Comparison of ENCODE assay signal across 10 cellular contexts in the genomic region with DNA sequence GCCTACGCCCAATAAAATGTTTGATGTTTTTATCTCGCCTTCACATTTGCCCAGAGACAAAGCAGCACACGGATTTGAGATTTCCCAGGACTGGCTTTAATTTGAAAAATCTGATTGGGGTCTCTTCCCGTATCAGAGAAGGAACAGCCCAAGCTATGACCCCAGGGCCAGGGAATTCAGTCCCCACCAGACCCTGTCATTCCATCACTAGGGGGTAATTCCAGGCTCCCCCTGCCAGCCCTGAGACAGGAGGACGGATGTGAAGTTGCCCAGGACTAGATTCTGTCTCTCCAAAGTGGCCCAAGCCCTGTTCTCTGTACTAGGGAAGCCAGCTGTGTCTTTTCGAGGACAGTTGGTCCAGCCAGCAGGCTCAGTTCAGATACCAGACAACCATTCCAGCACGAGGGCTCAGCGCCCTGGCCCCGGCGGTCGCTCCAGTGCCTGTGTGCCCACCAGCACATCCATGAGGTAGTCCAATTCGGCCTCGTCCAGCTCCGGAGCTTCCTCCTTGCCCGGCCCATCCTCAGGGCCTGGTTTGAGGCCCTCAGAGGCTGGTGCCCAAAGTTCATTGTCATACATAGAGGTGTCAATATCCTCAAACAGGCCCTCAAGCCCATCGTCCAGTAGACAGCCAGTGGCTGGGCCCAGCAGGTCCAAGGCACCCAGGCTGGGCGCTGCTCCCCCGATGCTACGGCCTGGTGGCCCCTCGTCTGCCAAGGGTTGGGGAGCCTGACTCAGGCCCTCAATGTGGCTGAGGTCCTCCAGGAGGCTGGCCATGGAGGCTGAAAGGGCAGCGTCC. TPM values are rescaled to one million over a fixed set of nuclear protein-coding genes. Genes with fewer than 3 reads are reported as not detected.
DNase-seq lines count a peak whose midpoint lies in the region; ATAC-seq and TF ChIP-seq lines count a peak whose summit lies in the region.
"Had no signal": no experiment of that assay in that cellular context is flagged by ENCODE, and none has a peak within 500 bp of the region (broad histone marks: within the 10 kb centered on the region; RNA-seq: fewer than 3 reads in every experiment).

No MANE protein-coding gene starts in this region.

- no peaks in the 10 kb centered on the region for H3K9me3 Mint-ChIP-seq in activated T-cell treated with anti-CD3 and anti-CD28 coated beads, Interleukin-2, amount 50 U/mL, for 4 hours
- H3K9me3 Mint-ChIP-seq in activated naive CD8-positive, alpha-beta T cell treated with anti-CD3 and anti-CD28 coated beads, Interleukin-2, amount 50 U/mL, for 24 hours, result no peaks in the 10 kb centered on the region

- H3K27me3 ChIP-seq in thoracic aorta (replicated peaks; ENCODE audit: insufficient read depth), result no peaks in the 10 kb centered on the region

- ATAC-seq in activated T-cell treated with anti-CD3 and anti-CD28 coated beads, Interleukin-2, amount 50 U/mL, for 4 hours, result no peak
- no peak for ATAC-seq in activated naive CD8-positive, alpha-beta T cell treated with anti-CD3 and anti-CD28 coated beads, Interleukin-2, amount 50 U/mL, for 24 hours
- ATAC-seq in thoracic aorta (ENCODE audit: insufficient number of reproducible peaks, low FRiP score, low read depth) (no peak), HG02759 (IDR thresholded peaks at IDR 0.05; ENCODE audit: unreplicated experiment) (no peak), GM18873 (IDR thresholded peaks at IDR 0.05; ENCODE audit: low FRiP score, unreplicated experiment) (no peak)

- H3K36me3 ChIP-seq in mesodermal cell (ENCODE audit: control insufficient read depth, insufficient read depth, low read length) (peaks cover 21% of the 10 kb centered on the region), thoracic aorta (peaks cover 11% of the 10 kb centered on the region)

- H3K4me3 ChIP-seq in mesodermal cell (ENCODE audit: extremely low read depth, insufficient read depth, low read length, poor library complexity, severe bottlenecking) (no peak overlapping the region), thoracic aorta (no peak overlapping the region)

- H3K27me3 Mint-ChIP-seq in activated T-cell treated with anti-CD3 and anti-CD28 coated beads, Interleukin-2, amount 50 U/mL, for 4 hours (ENCODE audit: low read depth), result no peaks in the 10 kb centered on the region
- peaks cover 2% of the 10 kb centered on the region for H3K27me3 Mint-ChIP-seq in activated naive CD8-positive, alpha-beta T cell treated with anti-CD3 and anti-CD28 coated beads, Interleukin-2, amount 50 U/mL, for 24 hours

- H3K4me1 Mint-ChIP-seq in activated T-cell treated with anti-CD3 and anti-CD28 coated beads, Interleukin-2, amount 50 U/mL, for 4 hours (ENCODE audit: low read depth), result peaks cover 27% of the 10 kb centered on the region
- peaks cover 32% of the 10 kb centered on the region for H3K4me1 Mint-ChIP-seq in activated naive CD8-positive, alpha-beta T cell treated with anti-CD3 and anti-CD28 coated beads, Interleukin-2, amount 50 U/mL, for 24 hours

- H3K27ac ChIP-seq in mesodermal cell (ENCODE audit: low read depth, low read length, severe bottlenecking) (peak overlapping the region; percentile 98), thoracic aorta (peak overlapping the region; percentile 99)

- no peak for TF ChIP-seq CTCF in thoracic aorta (IDR thresholded peaks at IDR 0.05)

- WGBS in mesodermal cell (ENCODE audit: insufficient coverage in 2 of 2), 2 experiments, result 92 to 97% methylated on average over 18 to 21 of the region's 21 CpGs

- no peaks in the 10 kb centered on the region for H3K9me3 ChIP-seq in mesodermal cell (ENCODE audit: control insufficient read depth, low read length)
- no peaks in the 10 kb centered on the region for H3K9me3 ChIP-seq in thoracic aorta

- DNase-seq in activated T-cell treated with anti-CD3 and anti-CD28 coated beads, Interleukin-2, amount 50 U/mL, for 4 hours, result no peak
- no peak for DNase-seq in activated T-cell treated with anti-CD3 and anti-CD28 coated beads, Interleukin-2, amount 50 U/mL, for 48 hours
- no peak for DNase-seq in activated naive CD8-positive, alpha-beta T cell treated with anti-CD3 and anti-CD28 coated beads, Interleukin-2, amount 50 U/mL, for 24 hours
- DNase-seq in thoracic aorta (ENCODE audit: low spot score) (no peak), ureter (ENCODE audit: low spot score) (no peak)
- DNase-seq: activated CD4-positive, CD25-positive, alpha-beta regulatory T cell; NCI-H510A treated with DMSO at 0.1 percent for 48 hours had no signal

- H3K4me1 ChIP-seq in mesodermal cell (ENCODE audit: control insufficient read depth, insufficient read depth, low read length, poor library complexity, severe bottlenecking) (peaks cover 28% of the 10 kb centered on the region), thoracic aorta (ENCODE audit: control insufficient read depth in 1 of 2, low read depth in 2 of 2) (peaks cover 19 to 29% of the 10 kb centered on the region in 2 donors)

- peak overlapping the region; percentile 55 for H3K4me3 Mint-ChIP-seq in activated T-cell treated with anti-CD3 and anti-CD28 coated beads, Interleukin-2, amount 50 U/mL, for 4 hours
- peak overlapping the region; percentile 80 for H3K4me3 Mint-ChIP-seq in activated naive CD8-positive, alpha-beta T cell treated with anti-CD3 and anti-CD28 coated beads, Interleukin-2, amount 50 U/mL, for 24 hours

- peak overlapping the region; percentile 73 for H3K27ac Mint-ChIP-seq in activated naive CD8-positive, alpha-beta T cell treated with anti-CD3 and anti-CD28 coated beads, Interleukin-2, amount 50 U/mL, for 24 hours

- H3K36me3 Mint-ChIP-seq in activated T-cell treated with anti-CD3 and anti-CD28 coated beads, Interleukin-2, amount 50 U/mL, for 4 hours (ENCODE audit: insufficient read depth), result peaks cover 6% of the 10 kb centered on the region
- peaks cover 14% of the 10 kb centered on the region for H3K36me3 Mint-ChIP-seq in activated naive CD8-positive, alpha-beta T cell treated with anti-CD3 and anti-CD28 coated beads, Interleukin-2, amount 50 U/mL, for 24 hours (ENCODE audit: low read depth)

RNA-seq across cellular contexts. Expression of a gene that starts 3.2 kb away (rescaled TPM):
- total RNA-seq in activated T-cell treated with anti-CD3 and anti-CD28 coated beads, Interleukin-2, amount 50 U/mL, for 4 hours, result 10 to 100 TPM; 24.2 to 33.9 (median 33.7) TPM
- 13.6 TPM for polyA plus RNA-seq in mesodermal cell (2013, experiment 1 of 2)
- polyA plus RNA-seq in mesodermal cell (2013, experiment 2 of 2), result 10.5 TPM
- 10 to 100 TPM; 22.7 to 42.3 TPM for total RNA-seq in thoracic aorta
- total RNA-seq in ureter, result 8.9 TPM

RNA-seq across cellular contexts. Expression of a gene that starts 9.4 kb away (rescaled TPM):
- total RNA-seq in activated T-cell treated with anti-CD3 and anti-CD28 coated beads, Interleukin-2, amount 50 U/mL, for 4 hours, result under 1 TPM; 0.71 to 0.82 (median 0.79) TPM
- polyA plus RNA-seq in mesodermal cell (2013, experiment 1 of 2), result 7.8 TPM
- 6.3 TPM for polyA plus RNA-seq in mesodermal cell (2013, experiment 2 of 2)
- total RNA-seq in thoracic aorta (1 to 10 TPM; 3.7 to 7.3 TPM), ureter (3.2 TPM)

RNA-seq across cellular contexts. Expression of a gene that starts 21.5 kb away (rescaled TPM):
- total RNA-seq in activated T-cell treated with anti-CD3 and anti-CD28 coated beads, Interleukin-2, amount 50 U/mL, for 4 hours, result 1 to 10 TPM; 6.4 to 9.5 (median 6.8) TPM
- 32.6 TPM for polyA plus RNA-seq in mesodermal cell (2013, experiment 1 of 2)
- 30.0 TPM for polyA plus RNA-seq in mesodermal cell (2013, experiment 2 of 2)
- total RNA-seq in thoracic aorta, result 10 to 100 TPM; 12.3 to 19.4 TPM
- total RNA-seq in ureter, result 34.3 TPM

RNA-seq across cellular contexts. Expression of a gene that starts 32.6 kb away (rescaled TPM):
- under 1 TPM in 1 of 3 donors, not detected in 2; 0.08 TPM for total RNA-seq in activated T-cell treated with anti-CD3 and anti-CD28 coated beads, Interleukin-2, amount 50 U/mL, for 4 hours
- 0.18 TPM for polyA plus RNA-seq in mesodermal cell (2013, experiment 1 of 2)
- polyA plus RNA-seq in mesodermal cell (2013, experiment 2 of 2), result not detected
- total RNA-seq in thoracic aorta, result not detected
- 0.34 TPM for total RNA-seq in ureter

RNA-seq across cellular contexts. Expression of a gene that starts 42.9 kb away (rescaled TPM):
- total RNA-seq in activated T-cell treated with anti-CD3 and anti-CD28 coated beads, Interleukin-2, amount 50 U/mL, for 4 hours, result 10 to 100 TPM; 17.0 to 19.2 (median 18.1) TPM
- polyA plus RNA-seq in mesodermal cell (2013, experiment 1 of 2), result 27.1 TPM
- 24.0 TPM for polyA plus RNA-seq in mesodermal cell (2013, experiment 2 of 2)
- total RNA-seq in thoracic aorta, result 100 to 1,000 TPM in 1 of 2 donors, 10 to 100 TPM in 1; 97.4 to 229 TPM
- total RNA-seq in ureter, result 62.6 TPM
